Comparison of ENCODE assay signal across 2 cellular contexts in genomic region chr20:36359668-36360406, GRCh38.
TF ChIP-seq lines count a peak whose summit lies in the region.

No MANE protein-coding gene starts in this region.

TF ChIP-seq in HepG2, 621 proteins besides CTCF, POLR2A, EP300 and RAD21 (continues in another document):
- peak; percentile 74; the same call in 1 of the 2 replicates for TF ChIP-seq ADNP (CRISPR knock-in tag; IDR thresholded peaks at IDR 0.05)
- 0 out of 2 replicates have a peak, but pooled peaks have one; percentile 56 for TF ChIP-seq KLF13 (CRISPR knock-in tag; IDR thresholded peaks at IDR 0.05)
- TF ChIP-seq ZNF670 (CRISPR knock-in tag; IDR thresholded peaks at IDR 0.05; ENCODE audit: borderline replicate concordance): no peak
- no peak for TF ChIP-seq PLRG1 (conservative IDR thresholded peaks at IDR 0.05)
- peak; percentile 98 for TF ChIP-seq ZNF629 (CRISPR knock-in tag; conservative IDR thresholded peaks at IDR 0.05)
- TF ChIP-seq, protein P1, sequence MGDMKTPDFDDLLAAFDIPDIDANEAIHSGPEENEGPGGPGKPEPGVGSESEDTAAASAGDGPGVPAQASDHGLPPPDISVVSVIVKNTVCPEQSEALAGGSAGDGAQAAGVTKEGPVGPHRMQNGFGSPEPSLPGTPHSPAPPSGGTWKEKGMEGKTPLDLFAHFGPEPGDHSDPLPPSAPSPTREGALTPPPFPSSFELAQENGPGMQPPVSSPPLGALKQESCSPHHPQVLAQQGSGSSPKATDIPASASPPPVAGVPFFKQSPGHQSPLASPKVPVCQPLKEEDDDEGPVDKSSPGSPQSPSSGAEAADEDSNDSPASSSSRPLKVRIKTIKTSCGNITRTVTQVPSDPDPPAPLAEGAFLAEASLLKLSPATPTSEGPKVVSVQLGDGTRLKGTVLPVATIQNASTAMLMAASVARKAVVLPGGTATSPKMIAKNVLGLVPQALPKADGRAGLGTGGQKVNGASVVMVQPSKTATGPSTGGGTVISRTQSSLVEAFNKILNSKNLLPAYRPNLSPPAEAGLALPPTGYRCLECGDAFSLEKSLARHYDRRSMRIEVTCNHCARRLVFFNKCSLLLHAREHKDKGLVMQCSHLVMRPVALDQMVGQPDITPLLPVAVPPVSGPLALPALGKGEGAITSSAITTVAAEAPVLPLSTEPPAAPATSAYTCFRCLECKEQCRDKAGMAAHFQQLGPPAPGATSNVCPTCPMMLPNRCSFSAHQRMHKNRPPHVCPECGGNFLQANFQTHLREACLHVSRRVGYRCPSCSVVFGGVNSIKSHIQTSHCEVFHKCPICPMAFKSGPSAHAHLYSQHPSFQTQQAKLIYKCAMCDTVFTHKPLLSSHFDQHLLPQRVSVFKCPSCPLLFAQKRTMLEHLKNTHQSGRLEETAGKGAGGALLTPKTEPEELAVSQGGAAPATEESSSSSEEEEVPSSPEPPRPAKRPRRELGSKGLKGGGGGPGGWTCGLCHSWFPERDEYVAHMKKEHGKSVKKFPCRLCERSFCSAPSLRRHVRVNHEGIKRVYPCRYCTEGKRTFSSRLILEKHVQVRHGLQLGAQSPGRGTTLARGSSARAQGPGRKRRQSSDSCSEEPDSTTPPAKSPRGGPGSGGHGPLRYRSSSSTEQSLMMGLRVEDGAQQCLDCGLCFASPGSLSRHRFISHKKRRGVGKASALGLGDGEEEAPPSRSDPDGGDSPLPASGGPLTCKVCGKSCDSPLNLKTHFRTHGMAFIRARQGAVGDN (CRISPR knock-in tag; IDR thresholded peaks at IDR 0.05): peak; percentile 38
- TF ChIP-seq, protein P2, sequence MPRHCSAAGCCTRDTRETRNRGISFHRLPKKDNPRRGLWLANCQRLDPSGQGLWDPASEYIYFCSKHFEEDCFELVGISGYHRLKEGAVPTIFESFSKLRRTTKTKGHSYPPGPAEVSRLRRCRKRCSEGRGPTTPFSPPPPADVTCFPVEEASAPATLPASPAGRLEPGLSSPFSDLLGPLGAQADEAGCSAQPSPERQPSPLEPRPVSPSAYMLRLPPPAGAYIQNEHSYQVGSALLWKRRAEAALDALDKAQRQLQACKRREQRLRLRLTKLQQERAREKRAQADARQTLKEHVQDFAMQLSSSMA (CRISPR knock-in tag; IDR thresholded peaks at IDR 0.05): 0 out of 2 replicates have a peak, but pooled peaks have one; percentile 29
- TF ChIP-seq, protein P3, sequence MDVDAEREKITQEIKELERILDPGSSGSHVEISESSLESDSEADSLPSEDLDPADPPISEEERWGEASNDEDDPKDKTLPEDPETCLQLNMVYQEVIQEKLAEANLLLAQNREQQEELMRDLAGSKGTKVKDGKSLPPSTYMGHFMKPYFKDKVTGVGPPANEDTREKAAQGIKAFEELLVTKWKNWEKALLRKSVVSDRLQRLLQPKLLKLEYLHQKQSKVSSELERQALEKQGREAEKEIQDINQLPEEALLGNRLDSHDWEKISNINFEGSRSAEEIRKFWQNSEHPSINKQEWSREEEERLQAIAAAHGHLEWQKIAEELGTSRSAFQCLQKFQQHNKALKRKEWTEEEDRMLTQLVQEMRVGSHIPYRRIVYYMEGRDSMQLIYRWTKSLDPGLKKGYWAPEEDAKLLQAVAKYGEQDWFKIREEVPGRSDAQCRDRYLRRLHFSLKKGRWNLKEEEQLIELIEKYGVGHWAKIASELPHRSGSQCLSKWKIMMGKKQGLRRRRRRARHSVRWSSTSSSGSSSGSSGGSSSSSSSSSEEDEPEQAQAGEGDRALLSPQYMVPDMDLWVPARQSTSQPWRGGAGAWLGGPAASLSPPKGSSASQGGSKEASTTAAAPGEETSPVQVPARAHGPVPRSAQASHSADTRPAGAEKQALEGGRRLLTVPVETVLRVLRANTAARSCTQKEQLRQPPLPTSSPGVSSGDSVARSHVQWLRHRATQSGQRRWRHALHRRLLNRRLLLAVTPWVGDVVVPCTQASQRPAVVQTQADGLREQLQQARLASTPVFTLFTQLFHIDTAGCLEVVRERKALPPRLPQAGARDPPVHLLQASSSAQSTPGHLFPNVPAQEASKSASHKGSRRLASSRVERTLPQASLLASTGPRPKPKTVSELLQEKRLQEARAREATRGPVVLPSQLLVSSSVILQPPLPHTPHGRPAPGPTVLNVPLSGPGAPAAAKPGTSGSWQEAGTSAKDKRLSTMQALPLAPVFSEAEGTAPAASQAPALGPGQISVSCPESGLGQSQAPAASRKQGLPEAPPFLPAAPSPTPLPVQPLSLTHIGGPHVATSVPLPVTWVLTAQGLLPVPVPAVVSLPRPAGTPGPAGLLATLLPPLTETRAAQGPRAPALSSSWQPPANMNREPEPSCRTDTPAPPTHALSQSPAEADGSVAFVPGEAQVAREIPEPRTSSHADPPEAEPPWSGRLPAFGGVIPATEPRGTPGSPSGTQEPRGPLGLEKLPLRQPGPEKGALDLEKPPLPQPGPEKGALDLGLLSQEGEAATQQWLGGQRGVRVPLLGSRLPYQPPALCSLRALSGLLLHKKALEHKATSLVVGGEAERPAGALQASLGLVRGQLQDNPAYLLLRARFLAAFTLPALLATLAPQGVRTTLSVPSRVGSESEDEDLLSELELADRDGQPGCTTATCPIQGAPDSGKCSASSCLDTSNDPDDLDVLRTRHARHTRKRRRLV (CRISPR knock-in tag; IDR thresholded peaks at IDR 0.05): no peak
- no peak for TF ChIP-seq TBX3 (IDR thresholded peaks at IDR 0.05; ENCODE audit: borderline replicate concordance)
- 0 out of 2 replicates have a peak, but pooled peaks have one; percentile 52 for TF ChIP-seq RCOR2 (CRISPR knock-in tag; IDR thresholded peaks at IDR 0.05)

TF ChIP-seq in H1, 55 proteins besides CTCF, POLR2A, EP300 and RAD21:
- TF ChIP-seq NANOG (IDR thresholded peaks at IDR 0.05; ENCODE audit: insufficient read depth, low read depth, low read length, poor library complexity, severe bottlenecking) (no peak), KDM1A (IDR thresholded peaks at IDR 0.05; ENCODE audit: borderline replicate concordance, low read length) (peak; percentile 91), HDAC2 (IDR thresholded peaks at IDR 0.05; ENCODE audit: borderline replicate concordance in 1 of 2, low read depth in 2 of 2, low read length in 2 of 2) (peak in 1 of 2 experiments; percentile 29; a peak in 1 of 4 replicates)
